10 cellular contexts compared by ENCODE assay signal in genomic region chrX:13752646-13753045, GRCh38. TPM values are rescaled to one million over a fixed set of nuclear protein-coding genes. Genes with fewer than 3 reads are reported as not detected.
DNase-seq lines count a peak whose midpoint lies in the region; ATAC-seq and TF ChIP-seq lines count a peak whose summit lies in the region.
"Had no signal": no experiment of that assay in that cellular context is flagged by ENCODE, and none has a peak within 500 bp of the region (broad histone marks: within the 10 kb centered on the region; RNA-seq: fewer than 3 reads in every experiment).

No MANE protein-coding gene starts in this region.

- H3K4me3 Mint-ChIP-seq in activated naive CD8-positive, alpha-beta T cell treated with anti-CD3 and anti-CD28 coated beads, Interleukin-2, amount 50 U/mL, for 24 hours, result no peak overlapping the region
- H3K4me3 Mint-ChIP-seq in activated CD4-positive, alpha-beta memory T cell treated with anti-CD3 and anti-CD28 coated beads, Interleukin-2, amount 10 ng/mL, durations not matched to agents 7 days and 5 days, result no peak overlapping the region
- no peak overlapping the region for H3K4me3 Mint-ChIP-seq in activated CD4-positive, alpha-beta T cell treated with anti-CD3 and anti-CD28 coated beads for 36 hours

- no peak for TF ChIP-seq CTCF in GM12865 (IDR thresholded peaks at IDR 0.05; ENCODE audit: insufficient read depth, low read depth, low read length, missing control alignments)

- peak overlapping the region; percentile 53 for H3K27ac Mint-ChIP-seq in activated naive CD8-positive, alpha-beta T cell treated with anti-CD3 and anti-CD28 coated beads, Interleukin-2, amount 50 U/mL, for 24 hours
- no peak overlapping the region for H3K27ac Mint-ChIP-seq in activated CD4-positive, alpha-beta memory T cell treated with anti-CD3 and anti-CD28 coated beads, Interleukin-2, amount 10 ng/mL, durations not matched to agents 7 days and 5 days
- H3K27ac Mint-ChIP-seq in activated CD4-positive, alpha-beta T cell treated with anti-CD3 and anti-CD28 coated beads for 36 hours, result no peak overlapping the region

- CTCF ChIA-PET in activated CD4-positive, alpha-beta memory T cell treated with anti-CD3 and anti-CD28 coated beads, Interleukin-2, amount 10 ng/mL, durations not matched to agents 7 days and 5 days (lab: Charles Lee), result interaction anchor here (0.8 to 1.3 kb wide), 4 partner anchors 10 to 280 kb away, joined by 3 read pairs; no protein-coding TSS in a partner anchor
- CTCF ChIA-PET in activated CD4-positive, alpha-beta T cell treated with anti-CD3 and anti-CD28 coated beads for 36 hours (lab: Charles Lee), result interaction anchor here (0.7 to 1.4 kb wide), 5 partner anchors 10 to 280 kb away, joined by 3 to 6 read pairs (median 3); no protein-coding TSS in a partner anchor

- POLR2A ChIA-PET in activated CD4-positive, alpha-beta memory T cell treated with anti-CD3 and anti-CD28 coated beads, Interleukin-2, amount 10 ng/mL, durations not matched to agents 7 days and 5 days (lab: Charles Lee), result interaction anchor here (1.0 kb wide), 1 partner anchor 90 kb away, joined by 3 read pairs; no protein-coding TSS in a partner anchor
- POLR2A ChIA-PET in activated CD4-positive, alpha-beta T cell treated with anti-CD3 and anti-CD28 coated beads for 36 hours (lab: Charles Lee), result no interaction called here

- H3K4me3 ChIP-seq in GM12865 (ENCODE audit: low read depth, low read length), result no peak overlapping the region
- H3K4me3 ChIP-seq: GM23248 had no signal

- H3K4me1 Mint-ChIP-seq in activated naive CD8-positive, alpha-beta T cell treated with anti-CD3 and anti-CD28 coated beads, Interleukin-2, amount 50 U/mL, for 24 hours, result peaks cover 35% of the 10 kb centered on the region
- peaks cover 35% of the 10 kb centered on the region for H3K4me1 Mint-ChIP-seq in activated CD4-positive, alpha-beta memory T cell treated with anti-CD3 and anti-CD28 coated beads, Interleukin-2, amount 10 ng/mL, durations not matched to agents 7 days and 5 days
- H3K4me1 Mint-ChIP-seq in activated CD4-positive, alpha-beta T cell treated with anti-CD3 and anti-CD28 coated beads for 36 hours, result peaks cover 18% of the 10 kb centered on the region

- intact Hi-C loops in activated CD4-positive, alpha-beta T cell treated with anti-CD3 and anti-CD28 coated beads for 36 hours (cut with DNase I, micrococcal nuclease), result loop anchor here in 1 of 2 experiments (10.0 kb wide), 1 partner anchor 248 kb away; no protein-coding TSS in a partner anchor

- H3K36me3 Mint-ChIP-seq in activated naive CD8-positive, alpha-beta T cell treated with anti-CD3 and anti-CD28 coated beads, Interleukin-2, amount 50 U/mL, for 24 hours (ENCODE audit: low read depth), result peaks cover 20% of the 10 kb centered on the region
- peaks cover 33% of the 10 kb centered on the region for H3K36me3 Mint-ChIP-seq in activated CD4-positive, alpha-beta memory T cell treated with anti-CD3 and anti-CD28 coated beads, Interleukin-2, amount 10 ng/mL, durations not matched to agents 7 days and 5 days (ENCODE audit: low read depth)
- H3K36me3 Mint-ChIP-seq in activated CD4-positive, alpha-beta T cell treated with anti-CD3 and anti-CD28 coated beads for 36 hours (ENCODE audit: low read depth), result peaks cover 21% of the 10 kb centered on the region

- H3K27me3 Mint-ChIP-seq in activated naive CD8-positive, alpha-beta T cell treated with anti-CD3 and anti-CD28 coated beads, Interleukin-2, amount 50 U/mL, for 24 hours, result no peaks in the 10 kb centered on the region
- H3K27me3 Mint-ChIP-seq in activated CD4-positive, alpha-beta memory T cell treated with anti-CD3 and anti-CD28 coated beads, Interleukin-2, amount 10 ng/mL, durations not matched to agents 7 days and 5 days, result no peaks in the 10 kb centered on the region
- no peaks in the 10 kb centered on the region for H3K27me3 Mint-ChIP-seq in activated CD4-positive, alpha-beta T cell treated with anti-CD3 and anti-CD28 coated beads for 36 hours

- no peaks in the 10 kb centered on the region for H3K9me3 Mint-ChIP-seq in activated naive CD8-positive, alpha-beta T cell treated with anti-CD3 and anti-CD28 coated beads, Interleukin-2, amount 50 U/mL, for 24 hours
- H3K9me3 Mint-ChIP-seq in activated CD4-positive, alpha-beta memory T cell treated with anti-CD3 and anti-CD28 coated beads, Interleukin-2, amount 10 ng/mL, durations not matched to agents 7 days and 5 days, result no peaks in the 10 kb centered on the region
- no peaks in the 10 kb centered on the region for H3K9me3 Mint-ChIP-seq in activated CD4-positive, alpha-beta T cell treated with anti-CD3 and anti-CD28 coated beads for 36 hours (ENCODE audit: low read depth)

- ATAC-seq in GM21515 (IDR thresholded peaks at IDR 0.05; ENCODE audit: unreplicated experiment) (peak; percentile 53), HG03469 (IDR thresholded peaks at IDR 0.05; ENCODE audit: unreplicated experiment) (peak; percentile 47), GM19455 (IDR thresholded peaks at IDR 0.05; ENCODE audit: unreplicated experiment) (no peak)
- ATAC-seq in activated naive CD8-positive, alpha-beta T cell treated with anti-CD3 and anti-CD28 coated beads, Interleukin-2, amount 50 U/mL, for 24 hours, result no peak
- ATAC-seq in activated CD4-positive, alpha-beta T cell treated with anti-CD3 and anti-CD28 coated beads for 36 hours, result no peak

- DNase-seq in GM12865 (ENCODE audit: low read depth), result peak; percentile 72
- no peak for DNase-seq in activated naive CD8-positive, alpha-beta T cell treated with anti-CD3 and anti-CD28 coated beads, Interleukin-2, amount 50 U/mL, for 24 hours
- no peak for DNase-seq in inferior parietal cortex (ENCODE audit: extremely low spot score)
- DNase-seq in activated CD4-positive, alpha-beta memory T cell treated with anti-CD3 and anti-CD28 coated beads, Interleukin-2, amount 10 ng/mL, durations not matched to agents 7 days and 5 days, result no peak
- DNase-seq in activated CD4-positive, alpha-beta T cell treated with anti-CD3 and anti-CD28 coated beads for 36 hours, result no peak
- DNase-seq: GM23248, NCI-H1092 had no signal

RNA-seq across cellular contexts. Expression of gene OFD1, which starts 18.1 kb away (rescaled TPM):
- total RNA-seq in activated CD4-positive, alpha-beta memory T cell treated with anti-CD3 and anti-CD28 coated beads, Interleukin-2, amount 10 ng/mL, durations not matched to agents 7 days and 5 days, result 10 to 100 TPM; 41.3 to 47.3 TPM
- 10 to 100 TPM; 28.0 to 32.4 TPM for total RNA-seq in activated CD4-positive, alpha-beta T cell treated with anti-CD3 and anti-CD28 coated beads for 36 hours

RNA-seq across cellular contexts. Expression of gene TRAPPC2, which starts 18.2 kb away (rescaled TPM):
- total RNA-seq in activated CD4-positive, alpha-beta memory T cell treated with anti-CD3 and anti-CD28 coated beads, Interleukin-2, amount 10 ng/mL, durations not matched to agents 7 days and 5 days, result 10 to 100 TPM; 21.0 to 22.6 TPM
- total RNA-seq in activated CD4-positive, alpha-beta T cell treated with anti-CD3 and anti-CD28 coated beads for 36 hours, result 10 to 100 TPM; 10.3 to 16.4 TPM

Comparison
In these comparisons a context has a peak if more than half of its experiments do, and no peak if none do; other contexts are left out.
1. ATAC-seq: peak in GM21515 (single experiment) and HG03469 (single experiment); none in activated naive CD8-positive, alpha-beta T cell treated with anti-CD3 and anti-CD28 coated beads, Interleukin-2, amount 50 U/mL, for 24 hours (single experiment), GM19455 (single experiment) and activated CD4-positive, alpha-beta T cell treated with anti-CD3 and anti-CD28 coated beads for 36 hours (single experiment).